ENCODE assay signal across 1 cellular context in genomic region chr20:63519765-63520593, GRCh38.
TF ChIP-seq lines count a peak whose summit lies in the region.

No MANE protein-coding gene starts in this region.

TF ChIP-seq in HEK293, 187 proteins besides CTCF, POLR2A, EP300 and RAD21 (continued from another document and continues in another):
- no peak for TF ChIP-seq GLI2 (tag by site-specific recombination; IDR thresholded peaks at IDR 0.05; ENCODE audit: borderline replicate concordance, low read depth)
- peak; percentile 80 for TF ChIP-seq KLF9 (tag by site-specific recombination; IDR thresholded peaks at IDR 0.05; ENCODE audit: low read depth)
- no peak for TF ChIP-seq ZBTB6 (tag by site-specific recombination; IDR thresholded peaks at IDR 0.05)
- TF ChIP-seq ZNF555 (tag by site-specific recombination; conservative IDR thresholded peaks at IDR 0.05): no peak
- TF ChIP-seq PRDM10 (tag by site-specific recombination; IDR thresholded peaks at IDR 0.05): peak; percentile 48; the same call in 1 of the 2 replicates
- no peak for TF ChIP-seq ZNF660 (tag by site-specific recombination; IDR thresholded peaks at IDR 0.05)
- TF ChIP-seq MYNN (tag by site-specific recombination; IDR thresholded peaks at IDR 0.05; ENCODE audit: borderline replicate concordance): no peak
- TF ChIP-seq ZFP69B (tag by site-specific recombination; IDR thresholded peaks at IDR 0.05): peak; percentile 92
- no peak for TF ChIP-seq ZNF10 (tag by site-specific recombination; IDR thresholded peaks at IDR 0.05)
- TF ChIP-seq ZNF792 (tag by site-specific recombination; IDR thresholded peaks at IDR 0.05): no peak
- no peak for TF ChIP-seq YY2 (tag by site-specific recombination; IDR thresholded peaks at IDR 0.05)
- TF ChIP-seq ZFP37 (tag by site-specific recombination; IDR thresholded peaks at IDR 0.05): no peak
- TF ChIP-seq ZNF341 (tag by site-specific recombination; IDR thresholded peaks at IDR 0.05; ENCODE audit: low read depth): 0 out of 2 replicates have a peak, but pooled peaks have one; percentile 20
- no peak for TF ChIP-seq SCRT1 (tag by site-specific recombination; IDR thresholded peaks at IDR 0.05; ENCODE audit: borderline replicate concordance)
- TF ChIP-seq SP3 (tag by site-specific recombination; IDR thresholded peaks at IDR 0.05): peak; percentile 92
- no peak for TF ChIP-seq GFI1B (tag by site-specific recombination; IDR thresholded peaks at IDR 0.05)
- no peak for TF ChIP-seq ZSCAN16 (tag by site-specific recombination; IDR thresholded peaks at IDR 0.05)
- TF ChIP-seq HOXC10 (CRISPR knock-in tag; IDR thresholded peaks at IDR 0.05): no peak
- no peak for TF ChIP-seq ZNF146 (tag by site-specific recombination; IDR thresholded peaks at IDR 0.05)
- TF ChIP-seq ZNF48 (tag by site-specific recombination; IDR thresholded peaks at IDR 0.05): no peak
- TF ChIP-seq ZEB2 (tag by site-specific recombination; IDR thresholded peaks at IDR 0.05): no peak
- no peak for TF ChIP-seq ZNF776 (tag by site-specific recombination; IDR thresholded peaks at IDR 0.05; ENCODE audit: borderline replicate concordance)
- TF ChIP-seq ZNF214 (tag by site-specific recombination; IDR thresholded peaks at IDR 0.05; ENCODE audit: borderline replicate concordance): no peak
- no peak for TF ChIP-seq ZNF266 (tag by site-specific recombination; IDR thresholded peaks at IDR 0.05; ENCODE audit: low read depth)
- peak; percentile 76; the same call in 1 of the 2 replicates for TF ChIP-seq ZNF449 (tag by site-specific recombination; IDR thresholded peaks at IDR 0.05)
- no peak for TF ChIP-seq TRIM28 (IDR thresholded peaks at IDR 0.05; ENCODE audit: borderline replicate concordance, low read length)
- no peak for TF ChIP-seq ZNF404 (tag by site-specific recombination; IDR thresholded peaks at IDR 0.05)
- TF ChIP-seq IKZF3 (tag by site-specific recombination; IDR thresholded peaks at IDR 0.05): 0 out of 2 replicates have a peak, but pooled peaks have one; percentile 21
- no peak for TF ChIP-seq ZNF521 (tag by site-specific recombination; IDR thresholded peaks at IDR 0.05)
- peak; percentile 83 for TF ChIP-seq KLF1 (tag by site-specific recombination; IDR thresholded peaks at IDR 0.05)
- no peak; the same call in 1 of the 2 replicates for TF ChIP-seq ZSCAN30 (tag by site-specific recombination; IDR thresholded peaks at IDR 0.05)
- TF ChIP-seq ZNF488 (tag by site-specific recombination; IDR thresholded peaks at IDR 0.05): no peak
- TF ChIP-seq ZNF18 (tag by site-specific recombination; IDR thresholded peaks at IDR 0.05): no peak
- no peak for TF ChIP-seq ZBTB1 (tag by site-specific recombination; IDR thresholded peaks at IDR 0.05)
- TF ChIP-seq ZNF645 (tag by site-specific recombination; IDR thresholded peaks at IDR 0.05): no peak
- no peak for TF ChIP-seq ZNF768 (tag by site-specific recombination; IDR thresholded peaks at IDR 0.05)
- no peak for TF ChIP-seq ZNF311 (tag by site-specific recombination; IDR thresholded peaks at IDR 0.05; ENCODE audit: borderline replicate concordance)
- no peak for TF ChIP-seq ZNF426 (tag by site-specific recombination; IDR thresholded peaks at IDR 0.05)
- TF ChIP-seq ZNF362 (tag by site-specific recombination; IDR thresholded peaks at IDR 0.05): no peak
- no peak for TF ChIP-seq ZNF830 (tag by site-specific recombination; IDR thresholded peaks at IDR 0.05; ENCODE audit: low read depth)
- no peak for TF ChIP-seq ZNF639 (tag by site-specific recombination; IDR thresholded peaks at IDR 0.05)
- no peak for TF ChIP-seq PBX3 (CRISPR knock-in tag; IDR thresholded peaks at IDR 0.05)
- TF ChIP-seq ZBTB10 (tag by site-specific recombination; IDR thresholded peaks at IDR 0.05): 0 out of 2 replicates have a peak, but pooled peaks have one; percentile 59
- TF ChIP-seq ZNF366 (tag by site-specific recombination; conservative IDR thresholded peaks at IDR 0.05): peak; percentile 28; the same call in 1 of the 2 replicates
- no peak for TF ChIP-seq ZNF24 (tag by site-specific recombination; IDR thresholded peaks at IDR 0.05)
- no peak for TF ChIP-seq ZNF2 (tag by site-specific recombination; IDR thresholded peaks at IDR 0.05)
- no peak for TF ChIP-seq GLI4 (tag by site-specific recombination; IDR thresholded peaks at IDR 0.05)
- TF ChIP-seq ZNF654 (tag by site-specific recombination; IDR thresholded peaks at IDR 0.05; ENCODE audit: low read depth): no peak
- no peak for TF ChIP-seq ZFP3 (tag by site-specific recombination; IDR thresholded peaks at IDR 0.05; ENCODE audit: low read depth)
- no peak for TF ChIP-seq ZSCAN23 (tag by site-specific recombination; IDR thresholded peaks at IDR 0.05)
- no peak for TF ChIP-seq ZNF174 (tag by site-specific recombination; IDR thresholded peaks at IDR 0.05)
- TF ChIP-seq ZNF701 (tag by site-specific recombination; IDR thresholded peaks at IDR 0.05): no peak
